ENCODE assay signal across 1 cellular context in the genomic region with DNA sequence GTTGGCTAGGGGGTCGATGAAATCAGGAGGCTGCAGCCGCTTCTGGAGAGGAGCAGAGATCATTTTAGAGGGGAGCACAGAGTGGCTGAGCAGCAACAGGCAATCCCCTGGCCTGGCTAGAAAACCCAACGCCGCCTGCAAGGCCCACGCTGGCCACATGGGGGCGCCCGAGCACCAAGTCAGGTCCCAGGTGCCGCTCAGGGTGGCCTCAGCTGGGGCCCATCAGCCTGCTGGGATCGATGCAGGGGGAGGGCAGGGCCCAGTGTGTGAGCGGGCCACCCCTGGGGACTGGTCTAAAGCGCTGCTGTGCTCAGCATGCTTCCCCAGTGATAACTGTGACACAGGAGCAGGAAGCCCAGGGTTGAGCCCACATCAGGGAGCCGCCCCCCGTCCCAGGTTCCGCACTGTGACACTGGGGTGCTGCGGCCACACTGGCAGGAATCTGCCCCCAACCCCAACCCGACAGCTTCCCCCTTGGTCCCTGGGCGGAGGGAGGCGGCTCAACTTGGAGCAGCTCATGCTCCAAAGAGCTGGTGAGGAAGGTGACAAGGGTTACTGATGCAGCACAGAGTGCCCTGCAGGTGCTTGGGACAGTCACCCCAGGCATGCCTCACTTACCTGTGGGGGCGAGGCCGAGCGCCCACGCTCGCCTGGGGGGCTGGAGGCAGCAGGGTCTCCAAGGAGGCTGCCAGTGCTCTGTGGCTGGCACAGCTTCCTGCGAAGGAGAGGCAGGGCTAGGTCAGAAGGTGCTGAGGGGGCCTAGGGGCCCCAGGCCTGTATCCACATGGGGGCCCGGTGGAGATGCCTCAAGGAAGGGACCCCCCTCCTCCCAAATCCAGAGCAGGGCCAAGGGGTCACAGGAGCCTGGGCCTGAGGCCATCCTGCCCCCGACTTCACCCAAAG.
A peak's percentile ranks its signal among the peaks of the same experiment; 100 is the strongest.
TF ChIP-seq lines count a peak whose summit lies in the region.

No MANE protein-coding gene starts in this region.

TF ChIP-seq in GM12878, 131 proteins besides CTCF, POLR2A, EP300 and RAD21:
- TF ChIP-seq, protein P1, sequence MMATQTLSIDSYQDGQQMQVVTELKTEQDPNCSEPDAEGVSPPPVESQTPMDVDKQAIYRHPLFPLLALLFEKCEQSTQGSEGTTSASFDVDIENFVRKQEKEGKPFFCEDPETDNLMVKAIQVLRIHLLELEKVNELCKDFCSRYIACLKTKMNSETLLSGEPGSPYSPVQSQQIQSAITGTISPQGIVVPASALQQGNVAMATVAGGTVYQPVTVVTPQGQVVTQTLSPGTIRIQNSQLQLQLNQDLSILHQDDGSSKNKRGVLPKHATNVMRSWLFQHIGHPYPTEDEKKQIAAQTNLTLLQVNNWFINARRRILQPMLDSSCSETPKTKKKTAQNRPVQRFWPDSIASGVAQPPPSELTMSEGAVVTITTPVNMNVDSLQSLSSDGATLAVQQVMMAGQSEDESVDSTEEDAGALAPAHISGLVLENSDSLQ (IDR thresholded peaks at IDR 0.05): peak; percentile 50; the same call in 1 of the 2 replicates
- TF ChIP-seq YY1 (IDR thresholded peaks at IDR 0.05; ENCODE audit: low read depth, low read length): peak; percentile 57
- TF ChIP-seq SMC3 (IDR thresholded peaks at IDR 0.05; ENCODE audit: borderline replicate concordance, low read length): peak; percentile 89
- TF ChIP-seq LARP7 (IDR thresholded peaks at IDR 0.05): 0 out of 2 replicates have a peak, but pooled peaks have one; percentile 36
- TF ChIP-seq TARDBP (IDR thresholded peaks at IDR 0.05; ENCODE audit: borderline replicate concordance): no peak
- no peak for TF ChIP-seq BRCA1 (IDR thresholded peaks at IDR 0.05; ENCODE audit: low read depth, low read length)
- TF ChIP-seq CHD1 (IDR thresholded peaks at IDR 0.05; ENCODE audit: low read depth, low read length): 0 out of 2 replicates have a peak, but pooled peaks have one; percentile 52
- TF ChIP-seq, protein P2, sequence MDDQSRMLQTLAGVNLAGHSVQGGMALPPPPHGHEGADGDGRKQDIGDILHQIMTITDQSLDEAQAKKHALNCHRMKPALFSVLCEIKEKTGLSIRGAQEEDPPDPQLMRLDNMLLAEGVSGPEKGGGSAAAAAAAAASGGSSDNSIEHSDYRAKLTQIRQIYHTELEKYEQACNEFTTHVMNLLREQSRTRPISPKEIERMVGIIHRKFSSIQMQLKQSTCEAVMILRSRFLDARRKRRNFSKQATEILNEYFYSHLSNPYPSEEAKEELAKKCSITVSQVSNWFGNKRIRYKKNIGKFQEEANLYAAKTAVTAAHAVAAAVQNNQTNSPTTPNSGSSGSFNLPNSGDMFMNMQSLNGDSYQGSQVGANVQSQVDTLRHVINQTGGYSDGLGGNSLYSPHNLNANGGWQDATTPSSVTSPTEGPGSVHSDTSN (IDR thresholded peaks at IDR 0.05; ENCODE audit: insufficient replicate concordance, low read depth, low read length): peak; percentile 59
- TF ChIP-seq TCF12 (IDR thresholded peaks at IDR 0.05; ENCODE audit: low read depth, low read length): peak; percentile 75; the same call in 1 of the 2 replicates
- TF ChIP-seq NFXL1 (IDR thresholded peaks at IDR 0.05; ENCODE audit: borderline replicate concordance): no peak
- peak in 1 of 2 experiments; percentile 26; a peak in 1 of 4 replicates for TF ChIP-seq BHLHE40 (IDR thresholded peaks at IDR 0.05; ENCODE audit: borderline replicate concordance in 1 of 2, low read depth in 2 of 2, low read length in 1 of 2)
- peak; percentile 65; the same call in 1 of the 2 replicates for TF ChIP-seq TCF3 (IDR thresholded peaks at IDR 0.05; ENCODE audit: borderline replicate concordance, insufficient read depth, low read depth, low read length)
